Comparison of ENCODE assay signal across 21 cellular contexts in genomic region chr5:71880531-71880930, GRCh38.
"Had no signal": no experiment of that assay in that cellular context is flagged by ENCODE, and none has a peak within 500 bp of the region (broad histone marks: within the 10 kb centered on the region; RNA-seq: fewer than 3 reads in every experiment).

No MANE protein-coding gene starts in this region.

- H3K4me1 Mint-ChIP-seq: activated T-helper 17 cell treated with anti-CD3 and anti-CD28 coated beads, Interleukin-2, amount 50 U/mL, for 72 hours; central memory CD8-positive, alpha-beta T cell; naive B cell; neural crest cell; stimulated activated memory B cell treated with anti-CD40 and anti-IgM and Interleukin-4, amounts not matched to agents 10 μg/mL and 1 μg/mL and 100 μg/mL, for 72 hours had no signal

- H3K9me3 ChIP-seq: adrenal gland, breast epithelium, heart left ventricle, right lobe of liver, stomach, transverse colon had no signal

- H3K36me3 Mint-ChIP-seq: activated naive CD4-positive, alpha-beta T cell treated with anti-CD3 and anti-CD28 coated beads, Interleukin-2, amount 50 U/mL, for 72 hours; naive B cell; stimulated activated memory B cell treated with anti-CD40 and anti-IgM and Interleukin-4, amounts not matched to agents 10 μg/mL and 1 μg/mL and 100 μg/mL, for 72 hours had no signal

- H3K36me3 ChIP-seq: adrenal gland, breast epithelium, heart left ventricle, right lobe of liver, stomach, transverse colon had no signal

- ATAC-seq: activated CD4-positive, CD25-positive, alpha-beta regulatory T cell treated with anti-CD3 and anti-CD28 coated beads, Interleukin-2, amount 50 U/mL, for 24 hours; activated naive CD4-positive, alpha-beta T cell treated with anti-CD3 and anti-CD28 coated beads, Interleukin-2, amount 50 U/mL, for 72 hours; activated T-helper 17 cell treated with anti-CD3 and anti-CD28 coated beads, Interleukin-2, amount 50 U/mL, for 72 hours; heart left ventricle; left colon; right lobe of liver; stimulated activated memory B cell treated with anti-CD40 and anti-IgM and Interleukin-4, amounts not matched to agents 10 μg/mL and 1 μg/mL and 100 μg/mL, for 72 hours had no signal

- H3K27ac ChIP-seq: adrenal gland, breast epithelium, heart left ventricle, right lobe of liver, skin epidermis, transverse colon had no signal

- DNase-seq: activated CD4-positive, alpha-beta T cell treated with anti-CD3 and anti-CD28 coated beads, Interleukin-2, amount 50 U/mL, for 1 hour; activated T-cell treated with anti-CD3 and anti-CD28 coated beads, Interleukin-2, amount 50 U/mL, for 1 hour; adrenal gland; effector memory CD4-positive, alpha-beta T cell; heart left ventricle; left colon; mesendoderm; naive B cell; posterior cingulate gyrus; right lobe of liver; stimulated activated CD4-positive, alpha-beta T cell treated with anti-CD3 and anti-CD28 coated beads, Interleukin-2, amount 100 ng/mL, for 24 hours; stomach; transverse colon had no signal

- H3K4me3 ChIP-seq: adrenal gland, breast epithelium, heart left ventricle, right lobe of liver, skin epidermis, stomach, transverse colon had no signal

- H3K4me1 ChIP-seq: breast epithelium, right lobe of liver, transverse colon had no signal

- H3K27ac Mint-ChIP-seq: activated naive CD4-positive, alpha-beta T cell treated with anti-CD3 and anti-CD28 coated beads, Interleukin-2, amount 50 U/mL, for 72 hours; activated T-helper 17 cell treated with anti-CD3 and anti-CD28 coated beads, Interleukin-2, amount 50 U/mL, for 72 hours; naive B cell; stimulated activated memory B cell treated with anti-CD40 and anti-IgM and Interleukin-4, amounts not matched to agents 10 μg/mL and 1 μg/mL and 100 μg/mL, for 72 hours had no signal

- H3K4me3 Mint-ChIP-seq: activated T-helper 17 cell treated with anti-CD3 and anti-CD28 coated beads, Interleukin-2, amount 50 U/mL, for 72 hours; central memory CD8-positive, alpha-beta T cell; naive B cell; neural crest cell; stimulated activated memory B cell treated with anti-CD40 and anti-IgM and Interleukin-4, amounts not matched to agents 10 μg/mL and 1 μg/mL and 100 μg/mL, for 72 hours had no signal

- H3K27me3 ChIP-seq: adrenal gland, breast epithelium, heart left ventricle, right lobe of liver, stomach, transverse colon had no signal

- H3K9me3 Mint-ChIP-seq: activated naive CD4-positive, alpha-beta T cell treated with anti-CD3 and anti-CD28 coated beads, Interleukin-2, amount 50 U/mL, for 72 hours; activated T-helper 17 cell treated with anti-CD3 and anti-CD28 coated beads, Interleukin-2, amount 50 U/mL, for 72 hours; central memory CD8-positive, alpha-beta T cell; neural crest cell; stimulated activated memory B cell treated with anti-CD40 and anti-IgM and Interleukin-4, amounts not matched to agents 10 μg/mL and 1 μg/mL and 100 μg/mL, for 72 hours had no signal
